In the genomic region with DNA sequence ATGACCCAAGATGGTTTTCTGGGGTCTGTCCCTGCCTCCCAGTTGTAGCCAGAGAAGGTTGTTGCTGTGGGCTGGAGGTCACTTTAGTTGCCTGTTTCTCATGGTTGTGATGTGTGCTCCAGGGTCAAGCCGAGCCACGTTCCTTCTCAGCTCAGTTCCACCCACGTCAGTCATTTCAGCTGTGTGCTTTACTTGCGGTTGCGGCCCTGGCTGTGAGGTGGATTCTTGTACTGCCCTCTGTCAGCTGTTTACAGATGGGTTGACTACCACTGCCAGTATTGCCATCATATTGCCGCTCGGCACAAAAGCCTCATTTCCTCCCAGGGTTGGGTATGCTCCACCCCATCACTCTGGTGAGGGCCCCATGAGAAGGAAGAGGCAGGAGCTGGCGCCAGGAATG, we compare ENCODE assay signal across 34 cellular contexts. TPM values are rescaled to one million over a fixed set of nuclear protein-coding genes. Genes with fewer than 3 reads are reported as not detected.
"Had no signal": no experiment of that assay in that cellular context is flagged by ENCODE, and none has a peak within 500 bp of the region (broad histone marks: within the 10 kb centered on the region; RNA-seq: fewer than 3 reads in every experiment).

No MANE protein-coding gene starts in this region.

- DNase-seq: activated CD4-positive, alpha-beta T cell treated with anti-CD3 and anti-CD28 coated beads for 4 hours; activated CD4-positive, alpha-beta T cell treated with anti-CD3 and anti-CD28 coated beads, Interleukin-2, amount 50 U/mL, for 4 hours; activated CD4-positive, CD25-positive, alpha-beta regulatory T cell; activated naive CD4-positive, alpha-beta T cell; activated T-cell treated with anti-CD3 and anti-CD28 coated beads for 4 hours; activated T-cell treated with anti-CD3 and anti-CD28 coated beads, Interleukin-2, amount 50 U/mL, for 72 hours; anterior cingulate cortex; islet precursor cell; left cardiac atrium; left ventricle myocardium superior; mucosa of descending colon; naive B cell; nephron progenitor cell; ovary; sigmoid colon; stimulated activated CD4-positive, alpha-beta T cell treated with anti-CD3 and anti-CD28 coated beads, Interleukin-15, amount 100 ng/mL, for 24 hours; stimulated activated CD4-positive, alpha-beta T cell treated with anti-CD3 and anti-CD28 coated beads, Interleukin-2, amount 100 ng/mL, for 24 hours; stimulated activated naive CD4-positive, alpha-beta T cell; T1000; tibial artery had no signal

- H3K4me3 ChIP-seq: coronary artery, esophagus muscularis mucosa, gastroesophageal sphincter, hepatocyte, mucosa of descending colon, ovary, sigmoid colon, smooth muscle cell, suprapubic skin, tibial artery had no signal

- H3K27me3 ChIP-seq: esophagus muscularis mucosa, gastroesophageal sphincter, hepatocyte, ovary, sigmoid colon, suprapubic skin, tibial artery had no signal

- H3K27ac Mint-ChIP-seq: activated naive CD4-positive, alpha-beta T cell treated with anti-CD3 and anti-CD28 coated beads, Interleukin-2, amount 50 U/mL, for 72 hours; progenitor cell of endocrine pancreas had no signal

- H3K27ac ChIP-seq: coronary artery, esophagus muscularis mucosa, gastroesophageal sphincter, hepatocyte, ovary, sigmoid colon, suprapubic skin, tibial artery had no signal

- H3K9me3 Mint-ChIP-seq: activated naive CD4-positive, alpha-beta T cell treated with anti-CD3 and anti-CD28 coated beads, Interleukin-2, amount 50 U/mL, for 72 hours; activated T-cell treated with anti-CD3 and anti-CD28 coated beads, Interleukin-2, amount 50 U/mL, for 72 hours; naive B cell; nephron progenitor cell; T-helper 1 cell treated with Interleukin-12 subunit alpha and Interleukin-12 subunit beta and Interleukin-4 antibody, amounts not matched to agents 30 μg/mL and 1 μg/mL, for 36 hours had no signal

- H3K4me3 Mint-ChIP-seq: activated T-cell treated with anti-CD3 and anti-CD28 coated beads, Interleukin-2, amount 50 U/mL, for 72 hours; nephron progenitor cell; T-helper 1 cell treated with Interleukin-12 subunit alpha and Interleukin-12 subunit beta and Interleukin-4 antibody, amounts not matched to agents 30 μg/mL and 1 μg/mL, for 36 hours had no signal

- ATAC-seq: activated naive CD4-positive, alpha-beta T cell treated with anti-CD3 and anti-CD28 coated beads, Interleukin-2, amount 50 U/mL, for 72 hours; activated T-cell treated with anti-CD3 and anti-CD28 coated beads, Interleukin-2, amount 50 U/mL, for 72 hours; gastroesophageal sphincter; left cardiac atrium; left ventricle myocardium superior; mucosa of descending colon had no signal

- H3K27me3 Mint-ChIP-seq: naive B cell, progenitor cell of endocrine pancreas had no signal

- H3K4me1 Mint-ChIP-seq: nephron progenitor cell had no signal

RNA-seq across cellular contexts. Expression of a gene that starts 56.0 kb away (rescaled TPM):
- total RNA-seq: activated naive CD4-positive, alpha-beta T cell treated with anti-CD3 and anti-CD28 coated beads, Interleukin-2, amount 50 U/mL, for 72 hours; activated T-cell treated with anti-CD3 and anti-CD28 coated beads, Interleukin-2, amount 50 U/mL, for 72 hours; endothelial cell of umbilical vein; esophagus muscularis mucosa; gastroesophageal sphincter; hepatocyte; left cardiac atrium; left ventricle myocardium superior; lung microvascular endothelial cell; mesenteric fat pad; ovary; renal cortical epithelial cell; sigmoid colon; smooth muscle cell; suprapubic skin; ureter had no signal
- polyA plus RNA-seq: endothelial cell of umbilical vein, hepatocyte, ovary, sigmoid colon, smooth muscle cell had no signal
